12 cellular contexts compared by ENCODE assay signal in genomic region chr9:19440823-19441580, GRCh38. TPM values are rescaled to one million over a fixed set of nuclear protein-coding genes. Genes with fewer than 3 reads are reported as not detected.
A peak's percentile ranks its signal among the peaks of the same experiment; 100 is the strongest.
DNase-seq lines count a peak whose midpoint lies in the region; ATAC-seq lines count a peak whose summit lies in the region.
"Had no signal": no experiment of that assay in that cellular context is flagged by ENCODE, and none has a peak within 500 bp of the region (broad histone marks: within the 10 kb centered on the region; RNA-seq: fewer than 3 reads in every experiment).

No MANE protein-coding gene starts in this region.

- peaks cover 7% of the 10 kb centered on the region; the same call in 1 of the 2 replicates for H3K4me1 ChIP-seq in Karpas-422 (ENCODE audit: low read length)
- no peaks in the 10 kb centered on the region for H3K4me1 ChIP-seq in aorta (ENCODE audit: control insufficient read depth in 1 of 2, insufficient read depth in 2 of 2, low read length in 2 of 2)

- intact Hi-C loops in aorta (cut with DNase I): no loop called here

- no peaks in the 10 kb centered on the region for H3K79me2 ChIP-seq in Karpas-422 (ENCODE audit: low read length)

- 86 to 89% methylated on average over 5 of the region's 5 CpGs for WGBS in aorta, 2 donors

- no peak overlapping the region for H3K27ac ChIP-seq in Karpas-422 (ENCODE audit: low read length)
- no peak overlapping the region for H3K27ac ChIP-seq in aorta (ENCODE audit: low read depth in 1 of 2, low read length in 2 of 2)

- H3K9me3 ChIP-seq in Karpas-422 (ENCODE audit: low read length) (no peaks in the 10 kb centered on the region), aorta (ENCODE audit: control insufficient read depth, low read length) (no peaks in the 10 kb centered on the region)

- no peak overlapping the region for H2AFZ ChIP-seq in Karpas-422 (ENCODE audit: low read length)

- H3K36me3 ChIP-seq in Karpas-422 (ENCODE audit: insufficient read depth, low read length) (no peaks in the 10 kb centered on the region), aorta (ENCODE audit: control insufficient read depth in 1 of 2, insufficient read depth in 2 of 2, low read length in 1 of 2) (peaks cover 0 to 2% of the 10 kb centered on the region in 2 donors)

- peaks cover 0 to 10% of the 10 kb centered on the region in 2 donors for H3K36me3 Mint-ChIP-seq in activated naive CD4-positive, alpha-beta T cell treated with anti-CD3 and anti-CD28 coated beads, Interleukin-2, amount 50 U/mL, for 72 hours

- peak overlapping the region; percentile 6 to 84 for H3K27ac Mint-ChIP-seq in activated naive CD4-positive, alpha-beta T cell treated with anti-CD3 and anti-CD28 coated beads, Interleukin-2, amount 50 U/mL, for 72 hours

- H3K9me3 Mint-ChIP-seq in activated naive CD4-positive, alpha-beta T cell treated with anti-CD3 and anti-CD28 coated beads, Interleukin-2, amount 50 U/mL, for 72 hours: no peaks in the 10 kb centered on the region

- H3K27me3 ChIP-seq in Karpas-422 (ENCODE audit: low read length) (no peaks in the 10 kb centered on the region), aorta (ENCODE audit: control insufficient read depth in 1 of 2, insufficient read depth in 2 of 2, low read length in 1 of 2) (no peaks in the 10 kb centered on the region)

- peak; percentile 9 to 61 for ATAC-seq in activated naive CD4-positive, alpha-beta T cell treated with anti-CD3 and anti-CD28 coated beads, Interleukin-2, amount 50 U/mL, for 72 hours
- peak; percentile 33 for ATAC-seq in aorta (ENCODE audit: low FRiP score)
- no peak for ATAC-seq in HG02840 (IDR thresholded peaks at IDR 0.05; ENCODE audit: low FRiP score, unreplicated experiment)

- H3K4me2 ChIP-seq in Karpas-422 (ENCODE audit: low read depth, low read length, poor library complexity, severe bottlenecking): peak overlapping the region; percentile 30

- H4K20me1 ChIP-seq in Karpas-422 (ENCODE audit: insufficient read depth, low read depth, low read length): no peaks in the 10 kb centered on the region

- H3K9me2 ChIP-seq in Karpas-422 (replicated peaks; ENCODE audit: insufficient read depth, low read length): no peaks in the 10 kb centered on the region

- no peak overlapping the region for H3K9ac ChIP-seq in Karpas-422 (ENCODE audit: low read length)

- H3K4me3 ChIP-seq in Karpas-422 (ENCODE audit: low read length): no peak overlapping the region
- H3K4me3 ChIP-seq in aorta (ENCODE audit: low read length in 2 of 2): no peak overlapping the region

- no peak for DNase-seq in activated naive CD4-positive, alpha-beta T cell treated with anti-CD3 and anti-CD28 coated beads, Interleukin-2, amount 50 U/mL, for 72 hours (ENCODE audit: low spot score in 2 of 2)
- no peak for DNase-seq in activated naive CD4-positive, alpha-beta T cell treated with anti-CD3 and anti-CD28 coated beads, Interleukin-2, amount 50 U/mL, for 16 hours
- DNase-seq in Karpas-422 (no peak), fibroblast of peridontal ligament (ENCODE audit: extremely low read depth) (peak; percentile 58), aorta (no peak), NCI-H524 treated with DMSO at 0.1 percent for 48 hours (lab: John Stamatoyannopoulos, UW) (no peak)
- DNase-seq in stimulated activated CD4-positive, alpha-beta T cell treated with anti-CD3 and anti-CD28 coated beads, Interleukin-4, amount 100 ng/mL, for 1 hour: no peak
- DNase-seq: activated T-cell treated with anti-CD3 and anti-CD28 coated beads, Interleukin-2, amount 50 U/mL, for 1 hour; AML-193; NCI-H2171 treated with DMSO at 0.1 percent for 48 hours; nucleus accumbens had no signal

RNA-seq across cellular contexts. Expression of gene ACER2, which starts 32.2 kb away (rescaled TPM):
- total RNA-seq in activated naive CD4-positive, alpha-beta T cell treated with anti-CD3 and anti-CD28 coated beads, Interleukin-2, amount 50 U/mL, for 72 hours: 1 to 10 TPM; 1.2 to 4.3 TPM
- total RNA-seq in Karpas-422 (2014; rRNA removed; shearing (Covaris generic); ENCODE audit: low replicate concordance): 0.87 and 1.1 TPM in 2 replicates
- total RNA-seq in aorta: 10 to 100 TPM in 1 of 2 donors, 1 to 10 TPM in 1; 4.9 to 11.2 TPM
- polyA plus RNA-seq in aorta: 1 to 10 TPM; 1.0 to 1.8 TPM
